ENCODE assay signal across 23 cellular contexts in genomic region chr11:63289658-63290057, GRCh38. TPM values are rescaled to one million over a fixed set of nuclear protein-coding genes. Genes with fewer than 3 reads are reported as not detected.
A peak's percentile ranks its signal among the peaks of the same experiment; 100 is the strongest.
DNase-seq lines count a peak whose midpoint lies in the region; ATAC-seq, FAIRE-seq and TF ChIP-seq lines count a peak whose summit lies in the region.
"Had no signal": no experiment of that assay in that cellular context is flagged by ENCODE, and none has a peak within 500 bp of the region (broad histone marks: within the 10 kb centered on the region; RNA-seq: fewer than 3 reads in every experiment).

No MANE protein-coding gene starts in this region.

- H3K4me3 ChIP-seq in HepG2 (replicated peaks in 1 of 3; ENCODE audit: insufficient read depth in 1 of 3, low read depth in 2 of 3, low read length in 3 of 3) (peak overlapping the region in 2 of 3 experiments; percentile 32 to 34; a peak in 2 of 6 replicates), small intestine (ENCODE audit: low read depth in 1 of 2, low read length in 2 of 2) (no peak overlapping the region)
- H3K4me3 ChIP-seq: A549 had no signal

- H2AFZ ChIP-seq in HepG2 (ENCODE audit: low read length), result peak overlapping the region; percentile 8

- in situ Hi-C loops in HepG2 (cut with HindIII; ENCODE audit: extremely low pct_ligation_motif_present, low pct_unique_long_range_greater_than_20kb), result no loop called here

- peak; percentile 23 for DNase-seq in HT-29 (ENCODE audit: low spot score)
- DNase-seq in HepG2 (ENCODE audit: low spot score), result peak; percentile 58
- no peak for DNase-seq in mucosa of gallbladder (ENCODE audit: low spot score)
- DNase-seq in small intestine, result no peak
- DNase-seq: AML-193; CD4-positive, alpha-beta memory T cell; DMS153; DND-41; EL; GOT3; H7; HFFc6; KG1 had no signal

- intact Hi-C loops in HepG2 (cut with micrococcal nuclease; ENCODE audit: unreplicated experiment), result no loop called here

- no peaks in the 10 kb centered on the region for H3K27me3 ChIP-seq in HepG2 (ENCODE audit: control insufficient read depth in 1 of 2, insufficient read depth in 2 of 2, low read length in 2 of 2)
- H3K27me3 ChIP-seq in small intestine (ENCODE audit: control insufficient read depth in 2 of 2, insufficient read depth in 2 of 2, low read length in 2 of 2), result no peaks in the 10 kb centered on the region

- TF ChIP-seq EP300 in HepG2 (IDR thresholded peaks at IDR 0.05; ENCODE audit: low read depth in 2 of 2, low read length in 2 of 2), result peak in 1 of 2 experiments; percentile 83; a peak in 2 of 4 replicates
- no peak for TF ChIP-seq EP300 in HepG2 (CRISPR knock-in tag; IDR thresholded peaks at IDR 0.05; ENCODE audit: borderline replicate concordance)

- no peaks in the 10 kb centered on the region for H4K20me1 ChIP-seq in HepG2 (ENCODE audit: insufficient read depth, low read length)

- ATAC-seq in HepG2 (peak; percentile 72), GM21723 (IDR thresholded peaks at IDR 0.05; ENCODE audit: unreplicated experiment) (no peak), GM21515 (IDR thresholded peaks at IDR 0.05; ENCODE audit: unreplicated experiment) (no peak)
- ATAC-seq: A549, HCT116 had no signal

- no peaks in the 10 kb centered on the region for H3K36me3 ChIP-seq in HepG2 (replicated peaks in 1 of 2; ENCODE audit: control insufficient read depth in 1 of 2, insufficient read depth in 2 of 2, low read length in 2 of 2)
- no peaks in the 10 kb centered on the region for H3K36me3 ChIP-seq in small intestine (ENCODE audit: control insufficient read depth in 2 of 2, insufficient read depth in 2 of 2, low read length in 2 of 2)

- TF ChIP-seq RAD21 in HepG2 (CRISPR knock-in tag; IDR thresholded peaks at IDR 0.05), result no peak

- 32% methylated on average over 5 of the region's 5 CpGs for WGBS in HepG2 (ENCODE audit: low lambda C conversion rate)
- 36 to 57% (median 43%) methylated on average over 5 of the region's 5 CpGs for WGBS in small intestine, 3 donors

- H3K4me1 ChIP-seq in HepG2 (ENCODE audit: insufficient read depth, low read length) (peaks cover 29% of the 10 kb centered on the region), small intestine (ENCODE audit: control insufficient read depth in 2 of 2, insufficient read depth in 1 of 2, low read depth in 1 of 2, low read length in 1 of 2) (no peaks in the 10 kb centered on the region)
- H3K4me1 ChIP-seq: A549 had no signal

- no peak overlapping the region for H3K9ac ChIP-seq in HepG2 (ENCODE audit: insufficient read depth, low read depth, low read length)

- POLR2A ChIA-PET in HepG2 (lab: Yijun Ruan, JAX), result interaction anchor here (0.8 to 1.3 kb wide), 6 partner anchors 12 to 400 kb away, joined by 3 to 8 read pairs (median 4); partner anchors contain the start of gene SLC22A9

- FAIRE-seq in HepG2 (lab: Jason Lieb, UNC) (no peak), small intestine (lab: Jason Lieb, UNC) (no peak)
- FAIRE-seq: A549, GM12891, GM19239 had no signal

- H3K9me3 ChIP-seq in HepG2 (ENCODE audit: low read length), result no peaks in the 10 kb centered on the region; the same call in 1 of the 2 replicates
- H3K9me3 ChIP-seq in small intestine (ENCODE audit: control insufficient read depth, low read depth), result no peaks in the 10 kb centered on the region
- H3K9me3 ChIP-seq: A549 had no signal

- TF ChIP-seq POLR2A in HepG2 (IDR thresholded peaks at IDR 0.05; ENCODE audit: insufficient read depth in 1 of 2, low read depth in 2 of 2, low read length in 2 of 2), result no peak

- no peaks in the 10 kb centered on the region for H3K79me2 ChIP-seq in HepG2 (ENCODE audit: insufficient read depth, low read length)

- TF ChIP-seq CTCF in VCaP (conservative IDR thresholded peaks at IDR 0.05), result no peak
- no peak for TF ChIP-seq CTCF in HepG2 (CRISPR knock-in tag; IDR thresholded peaks at IDR 0.05)

- peak overlapping the region; percentile 62 for H3K4me2 ChIP-seq in HepG2 (ENCODE audit: low read depth, low read length)
- H3K4me2 ChIP-seq: A549 had no signal

- no TSS peak for BruUV-seq in HepG2 (replicated peaks; lab: Mats Ljungman, UMichigan)

- CTCF ChIA-PET in HepG2 (lab: Yijun Ruan, JAX; ENCODE audit: low intra/inter-chr PET ratio, low total read pairs), result no interaction called here

- H3K27ac ChIP-seq in VCaP (peak overlapping the region; percentile 70), HepG2 (ENCODE audit: extremely low read length, insufficient read depth, low read length) (peak overlapping the region; percentile 64), small intestine (ENCODE audit: low read depth in 1 of 2, low read length in 1 of 2) (no peak overlapping the region)
- H3K27ac ChIP-seq: A549 had no signal

TF ChIP-seq in HepG2, 621 proteins besides CTCF, POLR2A, EP300 and RAD21 (continues in another document):
- TF ChIP-seq HMG20A (CRISPR knock-in tag; IDR thresholded peaks at IDR 0.05; ENCODE audit: borderline replicate concordance) (peak; percentile 67; the same call in 1 of the 2 replicates), RXRB (CRISPR knock-in tag; IDR thresholded peaks at IDR 0.05; ENCODE audit: borderline replicate concordance) (peak; percentile 92), ZGPAT (CRISPR knock-in tag; IDR thresholded peaks at IDR 0.05) (0 out of 2 replicates have a peak, but pooled peaks have one; percentile 22)

RNA-seq across cellular contexts. Expression of gene SLC22A25, which starts 46.3 kb away (rescaled TPM):
- not detected in 2 replicates for total RNA-seq in HT-29 (2014; rRNA removed; shearing (Covaris generic))
- total RNA-seq in HepG2 (2016; rRNA removed; fragmentation: Illumina TruSeq; extraction: Trizol) (0.18 TPM in 2 replicates), mucosa of gallbladder (2.0 TPM)
- total RNA-seq in HepG2 (2016; cell fraction: cytosol; rRNA removed; fragmentation: Illumina TruSeq; extraction: Trizol; ENCODE audit: low read depth), result 0.10 and 0.26 TPM in 2 replicates
- 0.16 and 0.26 TPM in 2 replicates for total RNA-seq in HepG2 (2016; cell fraction: insoluble cytoplasmic fraction; rRNA removed; fragmentation: Illumina TruSeq; extraction: Trizol)
- 0.10 and 0.12 TPM in 2 replicates for total RNA-seq in HepG2 (2016; cell fraction: membrane; rRNA removed; fragmentation: Illumina TruSeq; extraction: Trizol)
- 0.60 and 0.87 TPM in 2 replicates for total RNA-seq in HepG2 (2016; cell fraction: nucleus; rRNA removed; fragmentation: Illumina TruSeq; extraction: Trizol)
- polyA plus RNA-seq in HepG2 (2011; rRNA removed) (0.42 and 0.98 TPM in 2 replicates), small intestine (not detected)
- 0.19 and 0.50 TPM in 2 replicates for polyA plus RNA-seq in HepG2 (2011; cell fraction: cytosol; rRNA removed)
- polyA plus RNA-seq in HepG2 (2011; cell fraction: nucleus; rRNA removed), result 1.5 and 3.8 TPM in 2 replicates
- polyA plus RNA-seq in HepG2 (2012), result 1.3 and 1.8 TPM in 2 replicates
- polyA plus RNA-seq in HepG2 (2016; cell fraction: cytosol; fragmentation: Illumina TruSeq; extraction: Trizol; ENCODE audit: low read depth), result 0.05 TPM in 1 of 2 replicates, not detected in the other
- 0.07 and 0.12 TPM in 2 replicates for polyA plus RNA-seq in HepG2 (2016; cell fraction: insoluble cytoplasmic fraction; fragmentation: Illumina TruSeq; extraction: Trizol; ENCODE audit: low read depth)
- polyA plus RNA-seq in HepG2 (2016; cell fraction: membrane; fragmentation: Illumina TruSeq; extraction: Trizol; ENCODE audit: low read depth), result 0.06 TPM in 2 replicates
- polyA plus RNA-seq in HepG2 (2016; cell fraction: nucleus; fragmentation: Illumina TruSeq; extraction: Trizol; ENCODE audit: insufficient read depth, low read depth), result 0.56 and 0.71 TPM in 2 replicates
- polyA minus RNA-seq in HepG2 (2011; rRNA and poly(A)+ RNA removed; ENCODE audit: low replicate concordance), result 0.32 TPM in 1 of 2 replicates, not detected in the other
- polyA minus RNA-seq in HepG2 (2011; cell fraction: cytosol; rRNA and poly(A)+ RNA removed), result 0.20 TPM in 1 of 2 replicates, not detected in the other
- 1.2 and 2.7 TPM in 2 replicates for polyA minus RNA-seq in HepG2 (2011; cell fraction: nucleus; rRNA and poly(A)+ RNA removed)
- total RNA-seq: CD4-positive, alpha-beta memory T cell; G401; H7; HFFc6 had no signal
- polyA plus RNA-seq: A549; BJ; CD14-positive monocyte; CD4-positive, alpha-beta memory T cell had no signal

Comparison
In these comparisons a context has a peak if more than half of its experiments do, and no peak if none do; other contexts are left out.
1. DNase-seq: peak in HT-29 (single experiment) and HepG2 (single experiment); none in mucosa of gallbladder (single experiment) and small intestine (single experiment).
2. H3K27ac ChIP-seq: peak in VCaP (single experiment) and HepG2 (single experiment); none in small intestine (0 of 2).
3. H3K4me3 ChIP-seq: peak in HepG2 (2 of 3); none in small intestine (0 of 2).